ENCODE assay signal across 8 cellular contexts in genomic region chr6:169722362-169723199, GRCh38. TPM values are rescaled to one million over a fixed set of nuclear protein-coding genes. Genes with fewer than 3 reads are reported as not detected.
DNase-seq lines count a peak whose midpoint lies in the region; ATAC-seq and TF ChIP-seq lines count a peak whose summit lies in the region.

No MANE protein-coding gene starts in this region.

- H3K27ac Mint-ChIP-seq in brain, result peak overlapping the region; percentile 86 to 99 (median 89)

- H3K4me1 Mint-ChIP-seq in brain, result peaks cover 70% of the 10 kb centered on the region

- peaks cover 3% of the 10 kb centered on the region for H3K27me3 Mint-ChIP-seq in brain

- peak overlapping the region; percentile 8 for H3K9ac ChIP-seq in iPS-15b (ENCODE audit: low read depth, low read length)

- H3K27ac ChIP-seq in sigmoid colon, result peak overlapping the region; percentile 87 to 98 (median 94)

- TF ChIP-seq CTCF in brain (conservative IDR thresholded peaks at IDR 0.05), result no peak
- TF ChIP-seq CTCF in sigmoid colon (IDR thresholded peaks at IDR 0.05), result no peak

- H3K4me3 ChIP-seq in iPS-15b (ENCODE audit: low read depth, low read length) (peak overlapping the region; percentile 89), sigmoid colon (peak overlapping the region; percentile 50 to 89 (median 74))

- 1 to 4% methylated on average over 22 of the region's 22 CpGs for WGBS in sigmoid colon, 2 donors

- no peaks in the 10 kb centered on the region for H3K9me3 ChIP-seq in iPS-15b (ENCODE audit: control insufficient read depth, insufficient read depth, low read length)
- H3K9me3 ChIP-seq in sigmoid colon, result no peaks in the 10 kb centered on the region

- peaks cover 6% of the 10 kb centered on the region for H3K36me3 Mint-ChIP-seq in brain

- no peak for TF ChIP-seq POLR2A in sigmoid colon (IDR thresholded peaks at IDR 0.05)

- DNase-seq in ACHN (peak; percentile 73), HS-27A (ENCODE audit: low read depth) (peak; percentile 40), SKM-1 (lab: John Stamatoyannopoulos, UW; ENCODE audit: unreplicated experiment) (peak; percentile 31), sigmoid colon (peak; percentile 75)

- H3K27me3 ChIP-seq in iPS-15b (ENCODE audit: control insufficient read depth, insufficient read depth, low read length), result peaks cover 31% of the 10 kb centered on the region
- no peaks in the 10 kb centered on the region for H3K27me3 ChIP-seq in sigmoid colon

- intact Hi-C loops in sigmoid colon (cut with DNase I), result loop anchor here (1.0 to 2.0 kb wide), 2 partner anchors 20 to 29 kb away; partner anchors contain the start of genes C6orf120, DYNLT2, ERMARD and WDR27

- H3K4me3 Mint-ChIP-seq in brain, result peak overlapping the region; percentile 90 to 100 (median 94)

- H3K36me3 ChIP-seq in iPS-15b (ENCODE audit: control insufficient read depth, insufficient read depth, low read length) (no peaks in the 10 kb centered on the region), sigmoid colon (peaks cover 0 to 2% (median 0%) of the 10 kb centered on the region in 4 donors)

- no peak for TF ChIP-seq EP300 in sigmoid colon (IDR thresholded peaks at IDR 0.05)

- in situ Hi-C loops in ACHN (cut with HindIII; ENCODE audit: low pct_ligation_motif_present, low pct_unique_long_range_greater_than_20kb, low sequenced_read_pairs), result no loop called here

- H3K9me3 Mint-ChIP-seq in brain, result no peaks in the 10 kb centered on the region

- H3K4me1 ChIP-seq in iPS-15b (ENCODE audit: control insufficient read depth, insufficient read depth, low read length), result peaks cover 9% of the 10 kb centered on the region
- peaks cover 0 to 37% (median 25%) of the 10 kb centered on the region in 4 donors for H3K4me1 ChIP-seq in sigmoid colon

- peak; percentile 35 for ATAC-seq in GM18511 (IDR thresholded peaks at IDR 0.05; ENCODE audit: unreplicated experiment)
- ATAC-seq in HG03039 (IDR thresholded peaks at IDR 0.05; ENCODE audit: unreplicated experiment), result no peak

RNA-seq across cellular contexts. Expression of gene PHF10, which starts 1.7 kb away (rescaled TPM):
- polyA plus RNA-seq in brain (ENCODE audit: insufficient read depth, low read depth, low replicate concordance) (83.0 TPM), sigmoid colon (10 to 100 TPM; 19.4 to 41.0 (median 27.6) TPM)
- total RNA-seq in sigmoid colon, result 10 to 100 TPM; 64.8 to 76.3 (median 72.0) TPM

RNA-seq across cellular contexts. Expression of gene C6orf120, which starts 20.7 kb away (rescaled TPM):
- polyA plus RNA-seq in brain (ENCODE audit: insufficient read depth, low read depth, low replicate concordance) (4.4 TPM), sigmoid colon (10 to 100 TPM; 10.2 to 12.2 (median 10.8) TPM)
- 10 to 100 TPM; 22.7 to 33.6 (median 30.3) TPM for total RNA-seq in sigmoid colon

RNA-seq across cellular contexts. Expression of gene WDR27, which starts 20.8 kb away (rescaled TPM):
- polyA plus RNA-seq in brain (ENCODE audit: insufficient read depth, low read depth, low replicate concordance), result 3.0 TPM
- 10 to 100 TPM; 20.0 to 46.0 (median 24.6) TPM for total RNA-seq in sigmoid colon
- polyA plus RNA-seq in sigmoid colon, result 10 to 100 TPM in 1 of 3 donors, 1 to 10 TPM in 2; 1.2 to 18.1 (median 1.6) TPM

RNA-seq across cellular contexts. Expression of gene DYNLT2, which starts 28.8 kb away (rescaled TPM):
- polyA plus RNA-seq in brain (ENCODE audit: insufficient read depth, low read depth, low replicate concordance), result 1.6 TPM
- total RNA-seq in sigmoid colon, result 1 to 10 TPM; 1.4 to 2.2 (median 2.1) TPM
- 1 to 10 TPM in 1 of 3 donors, under 1 TPM in 2; 0.46 to 1.9 (median 0.60) TPM for polyA plus RNA-seq in sigmoid colon

RNA-seq across cellular contexts. Expression of gene ERMARD, which starts 28.8 kb away (rescaled TPM):
- polyA plus RNA-seq in brain (ENCODE audit: insufficient read depth, low read depth, low replicate concordance), result 11.0 TPM
- total RNA-seq in sigmoid colon, result 10 to 100 TPM; 14.8 to 32.4 (median 19.1) TPM
- polyA plus RNA-seq in sigmoid colon, result 10 to 100 TPM in 2 of 3 donors, 1 to 10 TPM in 1; 9.0 to 19.2 (median 12.6) TPM
